Comparison of ENCODE assay signal across 8 cellular contexts in genomic region chr2:215311625-215312394, GRCh38. TPM values are rescaled to one million over a fixed set of nuclear protein-coding genes. Genes with fewer than 3 reads are reported as not detected.
DNase-seq lines count a peak whose midpoint lies in the region; TF ChIP-seq lines count a peak whose summit lies in the region.

Gene ATIC (plus strand): TSS chr2:215312059. CDS start chr2:215312143, 84 bp downstream.

- no peaks in the 10 kb centered on the region for H3K79me1 ChIP-seq in H9 (ENCODE audit: insufficient read depth, low read depth, low read length, poor library complexity, severe bottlenecking)

- WGBS in H9 (ENCODE audit: extremely low coverage, insufficient read length, low lambda C conversion rate) = no CpG with 5 or more reads among the region's 64 CpGs
- WGBS in stomach, 5 donors = 0 to 2% (median 1%) methylated on average over 13 to 64 of the region's 64 CpGs

- H3K4me3 ChIP-seq in MG63 = peak within 1 kb of the TSS; percentile 66
- H3K4me3 ChIP-seq in neural cell (ENCODE audit: low read length) = peak within 1 kb of the TSS; percentile 70
- peak within 1 kb of the TSS; percentile 69 to 95 (median 72) for H3K4me3 ChIP-seq in stomach

- peak within 1 kb of the TSS; percentile 60 for H2AFZ ChIP-seq in H9 (ENCODE audit: low read length)
- H2AFZ ChIP-seq in neural cell (ENCODE audit: low read depth, low read length) = peak within 1 kb of the TSS; percentile 31

- H3K23me2 ChIP-seq in H9 (ENCODE audit: insufficient read length, low read depth, low read length, poor library complexity, severe bottlenecking) = peaks cover 12% of the 10 kb centered on the region

- peak; percentile 43 for TF ChIP-seq RAD21 in neural cell (conservative IDR thresholded peaks at IDR 0.05)

- H3K27ac Mint-ChIP-seq in H9 = peak within 1 kb of the TSS; percentile 80 to 99 (median 96); a peak in 6 of 7 replicates

- peak; percentile 12 for TF ChIP-seq EP300 in neural cell (conservative IDR thresholded peaks at IDR 0.05; ENCODE audit: poor library complexity, severe bottlenecking)
- peak; percentile 3 for TF ChIP-seq EP300 in stomach (IDR thresholded peaks at IDR 0.05)

- no peaks in the 10 kb centered on the region for H3K9me3 ChIP-seq in H9 (ENCODE audit: control insufficient read depth, low read depth, low read length)
- H3K9me3 ChIP-seq in MG63 = no peaks in the 10 kb centered on the region
- H3K9me3 ChIP-seq in neural cell (ENCODE audit: low read length) = no peaks in the 10 kb centered on the region
- no peaks in the 10 kb centered on the region for H3K9me3 ChIP-seq in stomach

- H2BK15ac ChIP-seq in H9 (ENCODE audit: low read depth, low read length) = peak within 1 kb of the TSS; percentile 100

- no peak within 1 kb of the TSS for H4K91ac ChIP-seq in H9 (ENCODE audit: insufficient read length, low read depth, low read length)

- H3K4me3 Mint-ChIP-seq in H9 = peak within 1 kb of the TSS; percentile 91 to 93

- H3K9me2 ChIP-seq in neural cell (ENCODE audit: insufficient read depth, low read length) = no peaks in the 10 kb centered on the region

- intact Hi-C loops in stomach (cut with DNase I; ENCODE audit: low total_unique reads) = no loop called here

- H3K9me3 Mint-ChIP-seq in H9 = no peaks in the 10 kb centered on the region

- TF ChIP-seq POLR2A in stomach (IDR thresholded peaks at IDR 0.05) = no peak

- H2BK5ac ChIP-seq in H9 (ENCODE audit: insufficient read length, low read length) = no peak within 1 kb of the TSS

- H2AK5ac ChIP-seq in H9 (ENCODE audit: insufficient read length, low read length) = no peak within 1 kb of the TSS

- no peak within 1 kb of the TSS for H3K27ac ChIP-seq in H9 (ENCODE audit: insufficient read length, low read depth, low read length)
- no peak within 1 kb of the TSS for H3K27ac ChIP-seq in neural cell (ENCODE audit: low read length)
- H3K27ac ChIP-seq in stomach = peak within 1 kb of the TSS; percentile 74 to 89 (median 87)

- H3K4me2 ChIP-seq in H9 (ENCODE audit: insufficient read depth, insufficient read length, low read length) (peak within 1 kb of the TSS; percentile 96), neural cell (ENCODE audit: low read length) (no peak within 1 kb of the TSS)

- DNase-seq in ELR (ENCODE audit: low read depth) = peak; percentile 96
- DNase-seq in H9 = peak; percentile 96
- peak; percentile 98 for DNase-seq in MG63
- DNase-seq in SHP77 treated with DMSO at 0.1 percent for 48 hours (lab: John Stamatoyannopoulos, UW) = peak; percentile 72
- peak; percentile 83 for DNase-seq in activated gamma-delta T cell (lab: John Stamatoyannopoulos, UW)
- peak; percentile 87 for DNase-seq in fibroblast of the conjunctiva (ENCODE audit: low read depth)
- peak; percentile 96 for DNase-seq in stomach

- H3F3A ChIP-seq in neural cell (ENCODE audit: insufficient read depth, low read length, poor library complexity, severe bottlenecking) = no peaks in the 10 kb centered on the region

- H3K4ac ChIP-seq in H9 (ENCODE audit: low read depth, low read length) = no peak within 1 kb of the TSS

- peaks cover 28 to 43% (median 34%) of the 10 kb centered on the region in 3 experiments for H3K36me3 Mint-ChIP-seq in H9 (ENCODE audit: insufficient read depth in 1 of 3, low read depth in 3 of 3)

- H2BK20ac ChIP-seq in H9 (ENCODE audit: low read depth, low read length, poor library complexity, severe bottlenecking) = no peak within 1 kb of the TSS

- H3K18ac ChIP-seq in H9 (ENCODE audit: insufficient read length, low read depth, low read length) = peak within 1 kb of the TSS; percentile 93

- H3K27me3 Mint-ChIP-seq in H9 (ENCODE audit: low read depth) = no peaks in the 10 kb centered on the region

- H2BK120ac ChIP-seq in H9 (ENCODE audit: low read depth, low read length, poor library complexity, severe bottlenecking) = no peak within 1 kb of the TSS

- peaks cover 35% of the 10 kb centered on the region for H3K36me3 ChIP-seq in MG63
- H3K36me3 ChIP-seq in neural cell (ENCODE audit: insufficient read depth, low read length) = no peaks in the 10 kb centered on the region
- peaks cover 0 to 33% (median 7%) of the 10 kb centered on the region in 4 donors for H3K36me3 ChIP-seq in stomach

- H2BK12ac ChIP-seq in H9 (ENCODE audit: insufficient read length, low read depth, low read length) = peak within 1 kb of the TSS; percentile 95

- no peak for TF ChIP-seq CTCF in H9 (conservative IDR thresholded peaks at IDR 0.05)
- TF ChIP-seq CTCF in neural cell (IDR thresholded peaks at IDR 0.05; ENCODE audit: poor library complexity, severe bottlenecking) = no peak
- TF ChIP-seq CTCF in stomach (IDR thresholded peaks at IDR 0.05) = no peak

- peak within 1 kb of the TSS; percentile 44 for H4K5ac ChIP-seq in H9 (ENCODE audit: insufficient read length, low read depth, low read length)

- peak within 1 kb of the TSS; percentile 93 for H3K9ac ChIP-seq in H9 (ENCODE audit: extremely low read depth, insufficient read length, low read length)
- H3K9ac ChIP-seq in neural cell (ENCODE audit: low read length) = peak within 1 kb of the TSS; percentile 58

- H4K8ac ChIP-seq in H9 (replicated peaks; ENCODE audit: insufficient read length, low read depth, low read length) = no peak within 1 kb of the TSS

- peaks cover 16 to 27% of the 10 kb centered on the region in 2 experiments for H3K4me1 Mint-ChIP-seq in H9

- no peak within 1 kb of the TSS for H3K23ac ChIP-seq in H9 (ENCODE audit: insufficient read length, low read depth, low read length)

- H3K4me1 ChIP-seq in H9 (ENCODE audit: insufficient read depth, low read length) (no peaks in the 10 kb centered on the region), stomach (peaks cover 0 to 26% (median 20%) of the 10 kb centered on the region in 4 donors)

- peak within 1 kb of the TSS; percentile 94 for H3K14ac ChIP-seq in H9 (ENCODE audit: insufficient read depth, low read length)

- no peaks in the 10 kb centered on the region for H3K27me3 ChIP-seq in H9 (ENCODE audit: insufficient read depth, low read length)
- H3K27me3 ChIP-seq in MG63 = no peaks in the 10 kb centered on the region
- no peaks in the 10 kb centered on the region for H3K27me3 ChIP-seq in neural cell (ENCODE audit: insufficient read depth, low read depth, low read length)
- no peaks in the 10 kb centered on the region for H3K27me3 ChIP-seq in stomach

- H3T11ph ChIP-seq in H9 (ENCODE audit: low read length) = no peak within 1 kb of the TSS

- no peak within 1 kb of the TSS for H3K56ac ChIP-seq in H9 (ENCODE audit: insufficient read length, low read depth, low read length)

- H3K79me2 ChIP-seq in H9 (ENCODE audit: insufficient read depth, low read length) = peaks cover 9% of the 10 kb centered on the region; the same call in 1 of the 2 replicates
- no peaks in the 10 kb centered on the region for H3K79me2 ChIP-seq in neural cell (replicated peaks; ENCODE audit: insufficient read depth, low read length)

- no peaks in the 10 kb centered on the region for H4K20me1 ChIP-seq in H9 (ENCODE audit: control insufficient read depth, insufficient read depth, insufficient read length)
- no peaks in the 10 kb centered on the region for H4K20me1 ChIP-seq in neural cell (ENCODE audit: insufficient read depth)

TF ChIP-seq in neural cell, 6 proteins besides CTCF, POLR2A, EP300 and RAD21:
- TF ChIP-seq POLR2AphosphoS5 (IDR thresholded peaks at IDR 0.05) (peak; percentile 9), MXI1 (conservative IDR thresholded peaks at IDR 0.05; ENCODE audit: poor library complexity, severe bottlenecking) (peak; percentile 81), EZH2 (IDR thresholded peaks at IDR 0.05; ENCODE audit: borderline replicate concordance, insufficient read depth, low read length, poor library complexity, severe bottlenecking) (no peak)
- TF ChIP-seq, protein P1, sequence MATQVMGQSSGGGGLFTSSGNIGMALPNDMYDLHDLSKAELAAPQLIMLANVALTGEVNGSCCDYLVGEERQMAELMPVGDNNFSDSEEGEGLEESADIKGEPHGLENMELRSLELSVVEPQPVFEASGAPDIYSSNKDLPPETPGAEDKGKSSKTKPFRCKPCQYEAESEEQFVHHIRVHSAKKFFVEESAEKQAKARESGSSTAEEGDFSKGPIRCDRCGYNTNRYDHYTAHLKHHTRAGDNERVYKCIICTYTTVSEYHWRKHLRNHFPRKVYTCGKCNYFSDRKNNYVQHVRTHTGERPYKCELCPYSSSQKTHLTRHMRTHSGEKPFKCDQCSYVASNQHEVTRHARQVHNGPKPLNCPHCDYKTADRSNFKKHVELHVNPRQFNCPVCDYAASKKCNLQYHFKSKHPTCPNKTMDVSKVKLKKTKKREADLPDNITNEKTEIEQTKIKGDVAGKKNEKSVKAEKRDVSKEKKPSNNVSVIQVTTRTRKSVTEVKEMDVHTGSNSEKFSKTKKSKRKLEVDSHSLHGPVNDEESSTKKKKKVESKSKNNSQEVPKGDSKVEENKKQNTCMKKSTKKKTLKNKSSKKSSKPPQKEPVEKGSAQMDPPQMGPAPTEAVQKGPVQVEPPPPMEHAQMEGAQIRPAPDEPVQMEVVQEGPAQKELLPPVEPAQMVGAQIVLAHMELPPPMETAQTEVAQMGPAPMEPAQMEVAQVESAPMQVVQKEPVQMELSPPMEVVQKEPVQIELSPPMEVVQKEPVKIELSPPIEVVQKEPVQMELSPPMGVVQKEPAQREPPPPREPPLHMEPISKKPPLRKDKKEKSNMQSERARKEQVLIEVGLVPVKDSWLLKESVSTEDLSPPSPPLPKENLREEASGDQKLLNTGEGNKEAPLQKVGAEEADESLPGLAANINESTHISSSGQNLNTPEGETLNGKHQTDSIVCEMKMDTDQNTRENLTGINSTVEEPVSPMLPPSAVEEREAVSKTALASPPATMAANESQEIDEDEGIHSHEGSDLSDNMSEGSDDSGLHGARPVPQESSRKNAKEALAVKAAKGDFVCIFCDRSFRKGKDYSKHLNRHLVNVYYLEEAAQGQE (IDR thresholded peaks at IDR 0.05; ENCODE audit: borderline replicate concordance) = peak; percentile 22

RNA-seq across cellular contexts. Expression of gene ATIC, which starts in this region (rescaled TPM):
- 284 and 295 TPM in 2 replicates for total RNA-seq in H9 (2021)
- 43.9 and 81.8 TPM in 2 replicates for total RNA-seq in MG63 (2014; rRNA removed; shearing (Covaris generic); ENCODE audit: low replicate concordance)
- polyA plus RNA-seq in neural cell = 4.9 and 9.5 TPM in 2 replicates
- polyA minus RNA-seq in neural cell = 2.7 and 10.3 TPM in 2 replicates
- total RNA-seq in stomach = 100 to 1,000 TPM in 1 of 5 donors, 10 to 100 TPM in 3, 1 to 10 TPM in 1; 9.4 to 125 (median 45.5) TPM
- 10 to 100 TPM; 74.8 to 80.2 (median 78.4) TPM for polyA plus RNA-seq in stomach

Comparison
In these comparisons a context has a peak if more than half of its experiments do, and no peak if none do; other contexts are left out.
1. H3K27ac ChIP-seq: peak in stomach (5 of 5); none in H9 (single experiment) and neural cell (single experiment).
2. Peak in every context shown above with its lines, with median percentiles within 50 percentile points of each other: DNase-seq and H3K4me3 ChIP-seq.